In genomic region chr16:389317-389716, GRCh38 we compare ENCODE assay signal across 19 cellular contexts. TPM values are rescaled to one million over a fixed set of nuclear protein-coding genes. Genes with fewer than 3 reads are reported as not detected.
DNase-seq lines count a peak whose midpoint lies in the region; ATAC-seq and TF ChIP-seq lines count a peak whose summit lies in the region.
"Had no signal": no experiment of that assay in that cellular context is flagged by ENCODE, and none has a peak within 500 bp of the region (broad histone marks: within the 10 kb centered on the region; RNA-seq: fewer than 3 reads in every experiment).

No MANE protein-coding gene starts in this region.

- H3K4me1 Mint-ChIP-seq in endodermal cell: peaks cover 26% of the 10 kb centered on the region

- no peak for ATAC-seq in GM21528 (IDR thresholded peaks at IDR 0.05; ENCODE audit: low FRiP score, unreplicated experiment)
- ATAC-seq in GM19328 (IDR thresholded peaks at IDR 0.05; ENCODE audit: unreplicated experiment): no peak
- ATAC-seq: natural killer cell had no signal

- H3K27me3 Mint-ChIP-seq in endodermal cell (ENCODE audit: insufficient read depth): no peaks in the 10 kb centered on the region
- H3K27me3 Mint-ChIP-seq: activated naive CD8-positive, alpha-beta T cell treated with anti-CD3 and anti-CD28 coated beads for 36 hours had no signal

- DNase-seq in endodermal cell: no peak
- DNase-seq in sigmoid colon: no peak
- DNase-seq: activated CD8-positive, alpha-beta memory T cell treated with anti-CD3 and anti-CD28 coated beads, Interleukin-2, amount 50 U/mL, for 4 hours; activated naive CD8-positive, alpha-beta T cell treated with anti-CD3 and anti-CD28 coated beads for 36 hours; cerebellar nuclear complex; H7; midbrain; natural killer cell; NCI-H1417; NCI-H510A; NK-92 treated with Interleukin-12 subunit alpha and Interleukin-12 subunit beta, amount 100 ng/mL, for 24 hours had no signal

- no peak for TF ChIP-seq RAD21 in Ishikawa (IDR thresholded peaks at IDR 0.05; ENCODE audit: low read depth)

- peaks cover 5% of the 10 kb centered on the region for H3K9me3 ChIP-seq in endodermal cell (ENCODE audit: control insufficient read depth, low read length)
- H3K9me3 ChIP-seq in sigmoid colon: no peaks in the 10 kb centered on the region
- H3K9me3 ChIP-seq: heart left ventricle had no signal

- peaks cover 13% of the 10 kb centered on the region for H3K9me3 Mint-ChIP-seq in endodermal cell
- H3K9me3 Mint-ChIP-seq: natural killer cell; T-helper 2 cell treated with Interferon-gamma antibody and Interleukin-4, amounts not matched to agents 5 μg/mL and 100 μg/mL, for 36 hours had no signal

- no peak for TF ChIP-seq POLR2A in sigmoid colon (IDR thresholded peaks at IDR 0.05)

- intact Hi-C loops in sigmoid colon (cut with DNase I): loop anchor here (10.0 kb wide), 1 partner anchor 275 kb away; the partner anchor contains the start of gene RHOT2

- WGBS in endodermal cell (ENCODE audit: insufficient coverage in 1 of 2, insufficient read length in 1 of 2), 2 experiments: 86 to 90% methylated on average over 8 of the region's 8 CpGs
- whole genome bisulfite sequencing in sigmoid colon, 2 donors: 84 to 85% methylated on average over 8 of the region's 8 CpGs

- TF ChIP-seq CTCF in endodermal cell (conservative IDR thresholded peaks at IDR 0.05) (no peak), sigmoid colon (IDR thresholded peaks at IDR 0.05) (no peak)

- no peak overlapping the region for H3K4me3 Mint-ChIP-seq in endodermal cell
- H3K4me3 Mint-ChIP-seq: activated naive CD8-positive, alpha-beta T cell treated with anti-CD3 and anti-CD28 coated beads for 36 hours; natural killer cell; T-helper 2 cell treated with Interferon-gamma antibody and Interleukin-4, amounts not matched to agents 5 μg/mL and 100 μg/mL, for 36 hours had no signal

- H3K36me3 Mint-ChIP-seq in endodermal cell (ENCODE audit: low read depth): peaks cover 12% of the 10 kb centered on the region
- H3K36me3 Mint-ChIP-seq: natural killer cell had no signal

- H3K9ac ChIP-seq in endodermal cell (ENCODE audit: extremely low read depth, low read length, poor library complexity, severe bottlenecking): no peak overlapping the region
- H3K9ac ChIP-seq: parathyroid adenoma had no signal

- TF ChIP-seq EP300 in Ishikawa (IDR thresholded peaks at IDR 0.05; ENCODE audit: borderline replicate concordance) (no peak), sigmoid colon (IDR thresholded peaks at IDR 0.05) (no peak)

- H3K27me3 ChIP-seq in endodermal cell (ENCODE audit: control insufficient read depth, insufficient read depth, low read length, poor library complexity, severe bottlenecking): no peaks in the 10 kb centered on the region
- H3K27me3 ChIP-seq in sigmoid colon: no peaks in the 10 kb centered on the region
- H3K27me3 ChIP-seq: heart left ventricle had no signal

- peaks cover under 1% of the 10 kb centered on the region for H3K4me1 ChIP-seq in endodermal cell (ENCODE audit: control insufficient read depth, insufficient read depth, low read length)
- H3K4me1 ChIP-seq in sigmoid colon: peaks cover 0 to 45% (median 22%) of the 10 kb centered on the region in 4 donors
- H3K4me1 ChIP-seq: parathyroid adenoma had no signal

- H3K36me3 ChIP-seq in endodermal cell (ENCODE audit: control insufficient read depth, insufficient read depth, low read length) (no peaks in the 10 kb centered on the region), sigmoid colon (no peaks in the 10 kb centered on the region)
- H3K36me3 ChIP-seq: heart left ventricle had no signal

- no peak overlapping the region for H3K27ac ChIP-seq in endodermal cell (ENCODE audit: low read depth, low read length)
- peak overlapping the region in 3 of 4 donors; percentile 80 to 87 (median 84) for H3K27ac ChIP-seq in sigmoid colon
- H3K27ac ChIP-seq: HL-60, parathyroid adenoma had no signal

- H3K4me3 ChIP-seq in endodermal cell (ENCODE audit: low read length) (no peak overlapping the region), sigmoid colon (no peak overlapping the region)
- H3K4me3 ChIP-seq: heart left ventricle, SK-N-MC had no signal

- peak overlapping the region; percentile 52 for H3K27ac Mint-ChIP-seq in endodermal cell
- H3K27ac Mint-ChIP-seq: activated naive CD8-positive, alpha-beta T cell treated with anti-CD3 and anti-CD28 coated beads for 36 hours; T-helper 2 cell treated with Interferon-gamma antibody and Interleukin-4, amounts not matched to agents 5 μg/mL and 100 μg/mL, for 36 hours had no signal

TF ChIP-seq in Ishikawa, 13 proteins besides CTCF, POLR2A, EP300 and RAD21:
- no peak for TF ChIP-seq TEAD4 (IDR thresholded peaks at IDR 0.05)
- peak; percentile 33; the same call in 1 of the 2 replicates for TF ChIP-seq YY1 (IDR thresholded peaks at IDR 0.05; ENCODE audit: low read depth)

RNA-seq across cellular contexts. Expression of gene PGAP6, which starts 7.5 kb away (rescaled TPM):
- total RNA-seq in endodermal cell: 100 to 1,000 TPM; 104 to 115 TPM
- polyA plus RNA-seq in endodermal cell (2013, experiment 1 of 2): 50.8 TPM
- 45.1 TPM for polyA plus RNA-seq in endodermal cell (2013, experiment 2 of 2)
- total RNA-seq in sigmoid colon: 10 to 100 TPM; 20.7 to 26.6 (median 22.7) TPM
- 100 to 1,000 TPM in 1 of 3 donors, 10 to 100 TPM in 2; 61.9 to 109 (median 70.3) TPM for polyA plus RNA-seq in sigmoid colon

RNA-seq across cellular contexts. Expression of gene NME4, which starts 7.7 kb away (rescaled TPM):
- total RNA-seq in endodermal cell (100 to 1,000 TPM; 274 to 350 TPM), sigmoid colon (100 to 1,000 TPM; 138 to 281 (median 191) TPM)
- polyA plus RNA-seq in endodermal cell (2013, experiment 1 of 2): 292 TPM
- polyA plus RNA-seq in endodermal cell (2013, experiment 2 of 2): 276 TPM
- 10 to 100 TPM; 39.6 to 55.3 (median 46.7) TPM for polyA plus RNA-seq in sigmoid colon

RNA-seq across cellular contexts. Expression of gene DECR2, which starts 12.4 kb away (rescaled TPM):
- total RNA-seq in endodermal cell (10 to 100 TPM; 31.8 to 43.5 TPM), sigmoid colon (10 to 100 TPM; 15.0 to 21.6 (median 16.4) TPM)
- 24.9 TPM for polyA plus RNA-seq in endodermal cell (2013, experiment 1 of 2)
- polyA plus RNA-seq in endodermal cell (2013, experiment 2 of 2): 23.0 TPM
- 10 to 100 TPM; 30.6 to 39.1 (median 31.9) TPM for polyA plus RNA-seq in sigmoid colon

RNA-seq across cellular contexts. Expression of gene MRPL28, which starts 19.0 kb away (rescaled TPM):
- total RNA-seq in endodermal cell (100 to 1,000 TPM; 137 to 138 TPM), sigmoid colon (10 to 100 TPM; 49.6 to 77.4 (median 62.0) TPM)
- polyA plus RNA-seq in endodermal cell (2013, experiment 1 of 2): 84.7 TPM
- polyA plus RNA-seq in endodermal cell (2013, experiment 2 of 2): 79.2 TPM
- polyA plus RNA-seq in sigmoid colon: 10 to 100 TPM; 74.5 to 95.9 (median 78.4) TPM

RNA-seq across cellular contexts. Expression of gene RAB11FIP3, which starts 36.1 kb away (rescaled TPM):
- total RNA-seq in endodermal cell: 10 to 100 TPM; 62.7 to 68.9 TPM
- polyA plus RNA-seq in endodermal cell (2013, experiment 1 of 2): 34.8 TPM
- polyA plus RNA-seq in endodermal cell (2013, experiment 2 of 2): 35.1 TPM
- 10 to 100 TPM; 20.0 to 44.9 (median 28.9) TPM for total RNA-seq in sigmoid colon
- 10 to 100 TPM; 10.6 to 24.1 (median 13.2) TPM for polyA plus RNA-seq in sigmoid colon
